In the genomic region with DNA sequence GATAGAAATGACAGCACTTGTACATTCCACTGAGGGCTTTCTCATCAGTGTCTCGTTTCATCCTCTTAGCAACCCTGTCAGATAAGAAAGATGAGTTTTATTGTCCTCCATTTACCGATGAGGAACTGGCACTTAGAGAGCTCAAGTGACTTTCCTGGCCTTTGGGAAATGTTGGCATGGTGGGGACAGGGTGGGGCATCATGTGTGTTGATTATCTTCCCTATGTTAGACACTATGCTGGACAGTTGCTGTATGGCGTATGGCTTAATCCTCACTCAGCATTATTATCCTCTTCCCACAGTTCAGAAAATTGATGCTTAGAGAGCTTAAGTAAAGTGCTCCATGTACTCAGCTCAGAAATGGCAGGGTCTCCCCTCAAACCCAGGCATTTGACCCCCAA, we compare ENCODE assay signal across 20 cellular contexts.
A peak's percentile ranks its signal among the peaks of the same experiment; 100 is the strongest.
DNase-seq lines count a peak whose midpoint lies in the region; TF ChIP-seq lines count a peak whose summit lies in the region.
"Had no signal": no experiment of that assay in that cellular context is flagged by ENCODE, and none has a peak within 500 bp of the region (broad histone marks: within the 10 kb centered on the region; RNA-seq: fewer than 3 reads in every experiment).

No MANE protein-coding gene starts in this region.

- no peaks in the 10 kb centered on the region for H3F3A ChIP-seq in neural cell (ENCODE audit: insufficient read depth, low read length, poor library complexity, severe bottlenecking)

- H3K27me3 ChIP-seq in H7 (ENCODE audit: control insufficient read depth, insufficient read depth, low read length): no peaks in the 10 kb centered on the region
- H3K27me3 ChIP-seq in neural cell (ENCODE audit: insufficient read depth, low read depth, low read length): no peaks in the 10 kb centered on the region

- H3K4me3 Mint-ChIP-seq in glutamatergic neuron (ENCODE audit: unreplicated experiment): no peak overlapping the region
- H3K4me3 Mint-ChIP-seq: CD8-positive, alpha-beta T cell; IgD-negative memory B cell; T-cell had no signal

- no peaks in the 10 kb centered on the region for H3K36me3 Mint-ChIP-seq in glutamatergic neuron (ENCODE audit: unreplicated experiment)
- H3K36me3 Mint-ChIP-seq: CD8-positive, alpha-beta T cell; IgD-negative memory B cell; T-cell had no signal

- no peak for TF ChIP-seq CTCF in neural cell (IDR thresholded peaks at IDR 0.05; ENCODE audit: poor library complexity, severe bottlenecking)
- TF ChIP-seq CTCF in glutamatergic neuron (IDR thresholded peaks at IDR 0.05; ENCODE audit: partially characterized antibody, unreplicated experiment): no peak

- DNase-seq in NCI-H510A treated with DMSO at 0.1 percent for 48 hours (lab: John Stamatoyannopoulos, UW) (peak; percentile 48), NCI-H510A (lab: John Stamatoyannopoulos, UW) (no peak), H7 (peak; percentile 4), NCI-H82 (lab: John Stamatoyannopoulos, UW) (peak; percentile 98), NCI-H446 (lab: John Stamatoyannopoulos, UW) (no peak), NCI-H1694 treated with DMSO at 0.1 percent for 48 hours (lab: John Stamatoyannopoulos, UW) (no peak), glutamatergic neuron (no peak)
- DNase-seq: 8988T; AML-193; C1 segment of cervical spinal cord; CD8-positive, alpha-beta T cell; HCEC 1CT; Kasumi-1; NCI-H1930; NCI-H446 treated with DMSO at 0.1 percent for 48 hours; OCI-M1; SJCRH30; T-cell had no signal

- peaks cover 4% of the 10 kb centered on the region for H3K27me3 Mint-ChIP-seq in glutamatergic neuron (ENCODE audit: unreplicated experiment)

- H3K36me3 ChIP-seq in H7 (replicated peaks; ENCODE audit: control insufficient read depth, insufficient read depth, low read length): no peaks in the 10 kb centered on the region
- no peaks in the 10 kb centered on the region for H3K36me3 ChIP-seq in neural cell (ENCODE audit: insufficient read depth, low read length)
- H3K36me3 ChIP-seq: SJCRH30 had no signal

- H3K9me3 Mint-ChIP-seq in glutamatergic neuron (ENCODE audit: unreplicated experiment): no peaks in the 10 kb centered on the region
- H3K9me3 Mint-ChIP-seq: CD8-positive, alpha-beta T cell; IgD-negative memory B cell; T-cell had no signal

- no peaks in the 10 kb centered on the region for H3K9me3 ChIP-seq in neural cell (ENCODE audit: low read length)
- H3K9me3 ChIP-seq: SJCRH30 had no signal

- no peak overlapping the region for H3K27ac ChIP-seq in neural cell (ENCODE audit: low read length)
- H3K27ac ChIP-seq: SJCRH30 had no signal

- H3K4me3 ChIP-seq in H7 (ENCODE audit: insufficient read depth, low read depth, low read length) (no peak overlapping the region), neural cell (ENCODE audit: low read length) (no peak overlapping the region)
- H3K4me3 ChIP-seq: SJCRH30 had no signal

- peaks cover 14% of the 10 kb centered on the region for H3K4me1 Mint-ChIP-seq in glutamatergic neuron (ENCODE audit: low read depth, unreplicated experiment)
- H3K4me1 Mint-ChIP-seq: IgD-negative memory B cell, T-cell had no signal

- no peaks in the 10 kb centered on the region for H3K9me2 ChIP-seq in neural cell (ENCODE audit: insufficient read depth, low read length)

- no peak overlapping the region for H3K4me2 ChIP-seq in neural cell (ENCODE audit: low read length)

- H2AFZ ChIP-seq in neural cell (ENCODE audit: low read depth, low read length): no peak overlapping the region

- no peaks in the 10 kb centered on the region for H3K79me2 ChIP-seq in neural cell (replicated peaks; ENCODE audit: insufficient read depth, low read length)

- H4K20me1 ChIP-seq in neural cell (ENCODE audit: insufficient read depth): no peaks in the 10 kb centered on the region

- no peak overlapping the region for H3K9ac ChIP-seq in neural cell (ENCODE audit: low read length)

- no peak overlapping the region for H3K27ac Mint-ChIP-seq in glutamatergic neuron (ENCODE audit: unreplicated experiment)
- H3K27ac Mint-ChIP-seq: CD8-positive, alpha-beta T cell; IgD-negative memory B cell; T-cell had no signal

- no peak for TF ChIP-seq RAD21 in neural cell (conservative IDR thresholded peaks at IDR 0.05)

- peak; percentile 36 for TF ChIP-seq EP300 in neural cell (conservative IDR thresholded peaks at IDR 0.05; ENCODE audit: poor library complexity, severe bottlenecking)

TF ChIP-seq in neural cell, 6 proteins besides CTCF, POLR2A, EP300 and RAD21:
- no peak for TF ChIP-seq MXI1 (conservative IDR thresholded peaks at IDR 0.05; ENCODE audit: poor library complexity, severe bottlenecking)

Comparison
In these comparisons a context has a peak if more than half of its experiments do, and no peak if none do; other contexts are left out.
1. DNase-seq: peak in NCI-H510A treated with DMSO at 0.1 percent for 48 hours (single experiment), H7 (single experiment) and NCI-H82 (single experiment); none in NCI-H510A (single experiment), NCI-H446 (0 of 2), NCI-H1694 treated with DMSO at 0.1 percent for 48 hours (single experiment) and glutamatergic neuron (single experiment).